In the genomic region with DNA sequence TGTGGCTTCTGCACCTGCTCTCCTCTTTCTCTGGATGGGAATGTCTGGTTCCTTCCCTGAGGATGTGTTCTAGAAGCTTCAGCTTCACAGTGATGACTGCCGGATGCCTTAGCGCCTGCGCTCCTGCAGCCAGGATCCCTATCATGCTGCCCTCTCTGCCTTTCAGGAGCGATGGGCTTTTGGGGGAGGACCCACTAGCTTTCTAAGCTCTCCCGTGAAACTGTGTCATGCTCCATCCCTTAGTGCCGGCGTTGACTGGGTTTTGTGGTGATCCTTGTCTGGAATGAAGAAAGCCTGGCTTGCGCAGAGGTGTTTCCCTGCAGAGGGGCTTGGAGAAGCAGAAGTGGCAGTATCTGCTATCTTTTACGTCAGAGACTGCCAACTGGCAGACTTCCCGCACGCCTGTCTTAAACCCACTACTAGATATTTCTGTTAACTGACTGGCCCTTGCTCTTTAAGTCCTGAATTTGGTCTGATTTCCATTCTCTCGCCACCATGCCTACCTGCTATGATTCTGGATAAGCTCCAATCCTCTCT, we compare ENCODE assay signal across 1 cellular context.
TF ChIP-seq lines count a peak whose summit lies in the region.

No MANE protein-coding gene starts in this region.

TF ChIP-seq in HepG2, 621 proteins besides CTCF, POLR2A, EP300 and RAD21:
- TF ChIP-seq, protein P1, sequence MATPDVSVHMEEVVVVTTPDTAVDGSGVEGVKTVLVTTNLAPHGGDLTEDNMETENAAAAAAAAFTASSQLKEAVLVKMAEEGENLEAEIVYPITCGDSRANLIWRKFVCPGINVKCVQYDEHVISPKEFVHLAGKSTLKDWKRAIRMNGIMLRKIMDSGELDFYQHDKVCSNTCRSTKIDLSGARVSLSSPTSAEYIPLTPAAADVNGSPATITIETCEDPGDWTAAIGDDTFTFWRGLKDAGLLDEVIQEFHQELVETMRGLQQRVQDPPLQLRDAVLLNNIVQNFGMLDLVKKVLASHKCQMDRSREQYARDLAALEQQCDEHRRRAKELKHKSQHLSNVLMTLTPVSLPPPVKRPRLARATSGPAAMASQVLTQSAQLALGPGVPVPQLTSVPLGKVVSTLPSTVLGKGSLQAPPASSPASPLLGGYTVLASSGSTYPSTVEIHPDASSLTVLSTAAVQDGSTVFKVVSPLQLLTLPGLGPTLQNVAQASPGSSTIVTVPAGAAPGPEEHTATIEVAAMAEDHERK (CRISPR knock-in tag; IDR thresholded peaks at IDR 0.05; ENCODE audit: low read depth) = no peak
- TF ChIP-seq MEIS1 (CRISPR knock-in tag; IDR thresholded peaks at IDR 0.05; ENCODE audit: borderline replicate concordance) (no peak), TCF7L2 (IDR thresholded peaks at IDR 0.05; ENCODE audit: low read depth, low read length) (no peak), XRCC5 (optimal IDR thresholded peaks at IDR 0.05; ENCODE audit: low read length) (no peak), MTA1 (CRISPR knock-in tag; IDR thresholded peaks at IDR 0.05; ENCODE audit: borderline replicate concordance) (no peak), HCFC1 (IDR thresholded peaks at IDR 0.05; ENCODE audit: low read depth, low read length) (no peak), PAX8 (CRISPR knock-in tag; IDR thresholded peaks at IDR 0.05; ENCODE audit: borderline replicate concordance) (no peak), ISL2 (CRISPR knock-in tag; IDR thresholded peaks at IDR 0.05) (no peak), POLR2AphosphoS5 (IDR thresholded peaks at IDR 0.05; ENCODE audit: low read depth, low read length) (no peak)
- TF ChIP-seq, protein P2, sequence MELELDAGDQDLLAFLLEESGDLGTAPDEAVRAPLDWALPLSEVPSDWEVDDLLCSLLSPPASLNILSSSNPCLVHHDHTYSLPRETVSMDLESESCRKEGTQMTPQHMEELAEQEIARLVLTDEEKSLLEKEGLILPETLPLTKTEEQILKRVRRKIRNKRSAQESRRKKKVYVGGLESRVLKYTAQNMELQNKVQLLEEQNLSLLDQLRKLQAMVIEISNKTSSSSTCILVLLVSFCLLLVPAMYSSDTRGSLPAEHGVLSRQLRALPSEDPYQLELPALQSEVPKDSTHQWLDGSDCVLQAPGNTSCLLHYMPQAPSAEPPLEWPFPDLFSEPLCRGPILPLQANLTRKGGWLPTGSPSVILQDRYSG (CRISPR knock-in tag; IDR thresholded peaks at IDR 0.05) = no peak
- TF ChIP-seq, protein P3, sequence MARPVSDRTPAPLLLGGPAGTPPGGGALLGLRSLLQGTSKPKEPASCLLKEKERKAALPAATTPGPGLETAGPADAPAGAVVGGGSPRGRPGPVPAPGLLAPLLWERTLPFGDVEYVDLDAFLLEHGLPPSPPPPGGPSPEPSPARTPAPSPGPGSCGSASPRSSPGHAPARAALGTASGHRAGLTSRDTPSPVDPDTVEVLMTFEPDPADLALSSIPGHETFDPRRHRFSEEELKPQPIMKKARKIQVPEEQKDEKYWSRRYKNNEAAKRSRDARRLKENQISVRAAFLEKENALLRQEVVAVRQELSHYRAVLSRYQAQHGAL (CRISPR knock-in tag; IDR thresholded peaks at IDR 0.05; ENCODE audit: not compliant biosample characterization) = no peak
- TF ChIP-seq, protein P4, sequence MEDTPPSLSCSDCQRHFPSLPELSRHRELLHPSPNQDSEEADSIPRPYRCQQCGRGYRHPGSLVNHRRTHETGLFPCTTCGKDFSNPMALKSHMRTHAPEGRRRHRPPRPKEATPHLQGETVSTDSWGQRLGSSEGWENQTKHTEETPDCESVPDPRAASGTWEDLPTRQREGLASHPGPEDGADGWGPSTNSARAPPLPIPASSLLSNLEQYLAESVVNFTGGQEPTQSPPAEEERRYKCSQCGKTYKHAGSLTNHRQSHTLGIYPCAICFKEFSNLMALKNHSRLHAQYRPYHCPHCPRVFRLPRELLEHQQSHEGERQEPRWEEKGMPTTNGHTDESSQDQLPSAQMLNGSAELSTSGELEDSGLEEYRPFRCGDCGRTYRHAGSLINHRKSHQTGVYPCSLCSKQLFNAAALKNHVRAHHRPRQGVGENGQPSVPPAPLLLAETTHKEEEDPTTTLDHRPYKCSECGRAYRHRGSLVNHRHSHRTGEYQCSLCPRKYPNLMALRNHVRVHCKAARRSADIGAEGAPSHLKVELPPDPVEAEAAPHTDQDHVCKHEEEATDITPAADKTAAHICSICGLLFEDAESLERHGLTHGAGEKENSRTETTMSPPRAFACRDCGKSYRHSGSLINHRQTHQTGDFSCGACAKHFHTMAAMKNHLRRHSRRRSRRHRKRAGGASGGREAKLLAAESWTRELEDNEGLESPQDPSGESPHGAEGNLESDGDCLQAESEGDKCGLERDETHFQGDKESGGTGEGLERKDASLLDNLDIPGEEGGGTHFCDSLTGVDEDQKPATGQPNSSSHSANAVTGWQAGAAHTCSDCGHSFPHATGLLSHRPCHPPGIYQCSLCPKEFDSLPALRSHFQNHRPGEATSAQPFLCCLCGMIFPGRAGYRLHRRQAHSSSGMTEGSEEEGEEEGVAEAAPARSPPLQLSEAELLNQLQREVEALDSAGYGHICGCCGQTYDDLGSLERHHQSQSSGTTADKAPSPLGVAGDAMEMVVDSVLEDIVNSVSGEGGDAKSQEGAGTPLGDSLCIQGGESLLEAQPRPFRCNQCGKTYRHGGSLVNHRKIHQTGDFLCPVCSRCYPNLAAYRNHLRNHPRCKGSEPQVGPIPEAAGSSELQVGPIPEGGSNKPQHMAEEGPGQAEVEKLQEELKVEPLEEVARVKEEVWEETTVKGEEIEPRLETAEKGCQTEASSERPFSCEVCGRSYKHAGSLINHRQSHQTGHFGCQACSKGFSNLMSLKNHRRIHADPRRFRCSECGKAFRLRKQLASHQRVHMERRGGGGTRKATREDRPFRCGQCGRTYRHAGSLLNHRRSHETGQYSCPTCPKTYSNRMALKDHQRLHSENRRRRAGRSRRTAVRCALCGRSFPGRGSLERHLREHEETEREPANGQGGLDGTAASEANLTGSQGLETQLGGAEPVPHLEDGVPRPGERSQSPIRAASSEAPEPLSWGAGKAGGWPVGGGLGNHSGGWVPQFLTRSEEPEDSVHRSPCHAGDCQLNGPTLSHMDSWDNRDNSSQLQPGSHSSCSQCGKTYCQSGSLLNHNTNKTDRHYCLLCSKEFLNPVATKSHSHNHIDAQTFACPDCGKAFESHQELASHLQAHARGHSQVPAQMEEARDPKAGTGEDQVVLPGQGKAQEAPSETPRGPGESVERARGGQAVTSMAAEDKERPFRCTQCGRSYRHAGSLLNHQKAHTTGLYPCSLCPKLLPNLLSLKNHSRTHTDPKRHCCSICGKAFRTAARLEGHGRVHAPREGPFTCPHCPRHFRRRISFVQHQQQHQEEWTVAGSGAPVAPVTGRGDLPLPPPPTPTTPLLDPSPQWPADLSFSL (CRISPR knock-in tag; IDR thresholded peaks at IDR 0.05) = no peak
- TF ChIP-seq, protein P5, sequence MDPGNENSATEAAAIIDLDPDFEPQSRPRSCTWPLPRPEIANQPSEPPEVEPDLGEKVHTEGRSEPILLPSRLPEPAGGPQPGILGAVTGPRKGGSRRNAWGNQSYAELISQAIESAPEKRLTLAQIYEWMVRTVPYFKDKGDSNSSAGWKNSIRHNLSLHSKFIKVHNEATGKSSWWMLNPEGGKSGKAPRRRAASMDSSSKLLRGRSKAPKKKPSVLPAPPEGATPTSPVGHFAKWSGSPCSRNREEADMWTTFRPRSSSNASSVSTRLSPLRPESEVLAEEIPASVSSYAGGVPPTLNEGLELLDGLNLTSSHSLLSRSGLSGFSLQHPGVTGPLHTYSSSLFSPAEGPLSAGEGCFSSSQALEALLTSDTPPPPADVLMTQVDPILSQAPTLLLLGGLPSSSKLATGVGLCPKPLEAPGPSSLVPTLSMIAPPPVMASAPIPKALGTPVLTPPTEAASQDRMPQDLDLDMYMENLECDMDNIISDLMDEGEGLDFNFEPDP (CRISPR knock-in tag; conservative IDR thresholded peaks at IDR 0.05) = no peak
- TF ChIP-seq, protein P6, sequence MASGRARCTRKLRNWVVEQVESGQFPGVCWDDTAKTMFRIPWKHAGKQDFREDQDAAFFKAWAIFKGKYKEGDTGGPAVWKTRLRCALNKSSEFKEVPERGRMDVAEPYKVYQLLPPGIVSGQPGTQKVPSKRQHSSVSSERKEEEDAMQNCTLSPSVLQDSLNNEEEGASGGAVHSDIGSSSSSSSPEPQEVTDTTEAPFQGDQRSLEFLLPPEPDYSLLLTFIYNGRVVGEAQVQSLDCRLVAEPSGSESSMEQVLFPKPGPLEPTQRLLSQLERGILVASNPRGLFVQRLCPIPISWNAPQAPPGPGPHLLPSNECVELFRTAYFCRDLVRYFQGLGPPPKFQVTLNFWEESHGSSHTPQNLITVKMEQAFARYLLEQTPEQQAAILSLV (CRISPR knock-in tag; IDR thresholded peaks at IDR 0.05; ENCODE audit: borderline replicate concordance) = no peak
- TF ChIP-seq, protein P7, sequence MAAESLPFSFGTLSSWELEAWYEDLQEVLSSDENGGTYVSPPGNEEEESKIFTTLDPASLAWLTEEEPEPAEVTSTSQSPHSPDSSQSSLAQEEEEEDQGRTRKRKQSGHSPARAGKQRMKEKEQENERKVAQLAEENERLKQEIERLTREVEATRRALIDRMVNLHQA (CRISPR knock-in tag; IDR thresholded peaks at IDR 0.05) = no peak
